8 cellular contexts compared by ENCODE assay signal in the genomic region with DNA sequence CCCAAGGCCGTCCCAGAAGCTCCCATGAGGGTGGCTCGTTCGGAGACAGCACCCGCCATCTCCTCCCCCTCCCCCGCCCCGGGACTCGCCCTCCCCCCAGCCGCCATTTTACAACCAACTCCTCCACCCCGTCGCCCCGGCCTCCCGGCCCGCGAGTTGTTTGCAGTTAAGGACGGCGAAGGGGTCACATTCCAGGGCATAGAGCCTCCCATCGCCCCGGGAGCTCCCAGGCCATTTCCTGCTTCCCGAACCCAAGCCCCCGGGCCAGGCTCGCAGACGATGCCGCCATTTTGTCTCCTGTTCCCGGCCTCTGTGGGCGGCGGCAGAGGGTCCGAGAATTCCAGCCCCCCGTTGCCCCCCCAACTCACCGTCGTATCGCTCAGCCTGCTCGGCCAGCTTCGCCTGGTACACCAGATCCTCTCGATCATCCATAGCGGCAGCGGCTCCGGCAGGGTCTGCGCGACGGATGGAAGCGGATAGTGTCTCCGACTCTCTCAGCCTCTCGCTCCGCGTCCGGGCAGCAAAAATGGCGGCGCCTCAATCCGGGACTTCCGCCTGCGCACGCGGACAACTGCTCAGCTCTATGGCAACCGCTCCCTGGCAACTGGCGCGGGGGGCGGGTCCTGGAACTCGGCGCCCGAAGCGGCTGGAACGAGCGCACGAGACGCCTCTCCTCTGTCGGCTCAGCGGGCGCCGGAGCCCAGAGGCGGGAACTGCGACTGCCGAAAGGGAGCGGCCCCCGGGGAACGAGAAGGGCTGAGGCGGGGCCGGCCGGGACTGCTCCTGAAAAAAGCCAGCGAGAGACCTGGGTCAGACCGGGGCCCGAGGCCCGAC. TPM values are rescaled to one million over a fixed set of nuclear protein-coding genes. Genes with fewer than 3 reads are reported as not detected.
A peak's percentile ranks its signal among the peaks of the same experiment; 100 is the strongest.
DNase-seq lines count a peak whose midpoint lies in the region; FAIRE-seq and TF ChIP-seq lines count a peak whose summit lies in the region.

TSS of gene YWHAE (minus strand) at position 544 of the 834 bp plus-strand sequence. CDS start at position 432, 112 bp downstream.

- H3K9me3 ChIP-seq in neutrophil = no peaks in the 10 kb centered on the region

- intact Hi-C loops in activated naive CD4-positive, alpha-beta T cell treated with anti-CD3 and anti-CD28 coated beads for 36 hours (cut with micrococcal nuclease) = loop anchor here (1.0 to 2.0 kb wide), 5 partner anchors 20 to 116 kb away; partner anchors contain the start of genes CRK and INPP5K

- in situ Hi-C loops in SK-MEL-5 (cut with HindIII; ENCODE audit: low pct_unique_long_range_greater_than_20kb, low sequenced_read_pairs) = no loop called here

- DNase-seq in GDM1 (lab: John Stamatoyannopoulos, UW) (peak; percentile 93), HEK293T (ENCODE audit: extremely low spot score) (peak; percentile 94), MV-4-11 (lab: John Stamatoyannopoulos, UW) (peak; percentile 94), SK-MEL-5 (ENCODE audit: low read depth, low spot score) (peak; percentile 96), frontal cortex (ENCODE audit: low spot score in 2 of 2) (peak; percentile 94 to 96), substantia nigra (lab: John Stamatoyannopoulos, UW) (peak; percentile 71 to 100 (median 94))
- peak; percentile 98 for DNase-seq in activated naive CD4-positive, alpha-beta T cell treated with anti-CD3 and anti-CD28 coated beads for 36 hours

- peak within 1 kb of the TSS; percentile 95 to 98 for H3K4me3 ChIP-seq in neutrophil (ENCODE audit: low read depth in 1 of 2, low read length in 1 of 2)

- TF ChIP-seq CTCF in neutrophil (IDR thresholded peaks at IDR 0.05) = peak; percentile 24

- peaks cover 42% of the 10 kb centered on the region for H3K36me3 Mint-ChIP-seq in activated naive CD4-positive, alpha-beta T cell treated with anti-CD3 and anti-CD28 coated beads for 36 hours (ENCODE audit: low read depth)

- H3K36me3 ChIP-seq in neutrophil = peaks cover 3% of the 10 kb centered on the region

- H3K4me1 Mint-ChIP-seq in activated naive CD4-positive, alpha-beta T cell treated with anti-CD3 and anti-CD28 coated beads for 36 hours (ENCODE audit: low read depth) = peaks cover 32% of the 10 kb centered on the region

- H3K4me1 ChIP-seq in neutrophil (ENCODE audit: control insufficient read depth in 1 of 2, insufficient read depth in 1 of 2, low read depth in 1 of 2, low read length in 1 of 2) = peaks cover 54 to 57% of the 10 kb centered on the region in 2 experiments

- CTCF ChIA-PET in HEK293T (lab: Yijun Ruan, JAX) = interaction anchor here (2.5 kb wide), 1 partner anchor 34 kb away, joined by 6 read pairs; no protein-coding TSS in a partner anchor
- CTCF ChIA-PET in activated naive CD4-positive, alpha-beta T cell treated with anti-CD3 and anti-CD28 coated beads for 36 hours (lab: Charles Lee) = interaction anchor here (2.7 kb wide), 1 partner anchor 34 kb away, joined by 12 read pairs; no protein-coding TSS in a partner anchor

- FAIRE-seq in frontal cortex (lab: Jason Lieb, UNC) = no peak

- peak within 1 kb of the TSS; percentile 99 for H3K4me3 Mint-ChIP-seq in activated naive CD4-positive, alpha-beta T cell treated with anti-CD3 and anti-CD28 coated beads for 36 hours

- H3K27me3 Mint-ChIP-seq in activated naive CD4-positive, alpha-beta T cell treated with anti-CD3 and anti-CD28 coated beads for 36 hours (ENCODE audit: low read depth) = no peaks in the 10 kb centered on the region

- peak within 1 kb of the TSS; percentile 100 for H3K27ac Mint-ChIP-seq in activated naive CD4-positive, alpha-beta T cell treated with anti-CD3 and anti-CD28 coated beads for 36 hours

- H3K27me3 ChIP-seq in neutrophil = no peaks in the 10 kb centered on the region

- H3K27ac ChIP-seq in neutrophil (peak within 1 kb of the TSS; percentile 86), substantia nigra (ENCODE audit: low read depth, low read length, poor library complexity, severe bottlenecking) (peak within 1 kb of the TSS; percentile 97)

- no peaks in the 10 kb centered on the region for H3K9me3 Mint-ChIP-seq in activated naive CD4-positive, alpha-beta T cell treated with anti-CD3 and anti-CD28 coated beads for 36 hours

- POLR2A ChIA-PET in HEK293T (lab: Yijun Ruan, JAX) = interaction anchor here (1.0 to 1.7 kb wide), 9 partner anchors 10 to 88 kb away, joined by 3 to 30 read pairs (median 4); no protein-coding TSS in a partner anchor

TF ChIP-seq in HEK293T, 16 proteins besides CTCF, POLR2A, EP300 and RAD21:
- TF ChIP-seq ARNT (IDR thresholded peaks at IDR 0.05) (0 out of 2 replicates have a peak, but pooled peaks have one; percentile 8), FOXK2 (IDR thresholded peaks at IDR 0.05) (no peak), FOXM1 (IDR thresholded peaks at IDR 0.05; ENCODE audit: borderline replicate concordance) (peak; percentile 86), PKNOX1 (IDR thresholded peaks at IDR 0.05) (no peak), FOXA1 (IDR thresholded peaks at IDR 0.05) (no peak), TARDBP (IDR thresholded peaks at IDR 0.05) (no peak), L3MBTL2 (conservative IDR thresholded peaks at IDR 0.05) (peak; percentile 67), CTBP1 (IDR thresholded peaks at IDR 0.05; ENCODE audit: borderline replicate concordance) (no peak), ZNF384 (IDR thresholded peaks at IDR 0.05) (no peak), ELF4 (IDR thresholded peaks at IDR 0.05) (peak; percentile 91), NFRKB (IDR thresholded peaks at IDR 0.05) (peak; percentile 98), SP1 (IDR thresholded peaks at IDR 0.05) (no peak), BHLHE40 (IDR thresholded peaks at IDR 0.05; ENCODE audit: borderline replicate concordance) (no peak), LEF1 (IDR thresholded peaks at IDR 0.05; ENCODE audit: borderline replicate concordance) (0 out of 2 replicates have a peak, but pooled peaks have one; percentile 53), HDGF (IDR thresholded peaks at IDR 0.05; ENCODE audit: borderline replicate concordance) (0 out of 2 replicates have a peak, but pooled peaks have one; percentile 27), SUZ12 (IDR thresholded peaks at IDR 0.05) (no peak)

RNA-seq across cellular contexts. Expression of gene YWHAE, which starts in this region (rescaled TPM):
- 244 and 257 TPM in 2 replicates for total RNA-seq in SK-MEL-5 (2014; rRNA removed; shearing (Covaris generic))
- 1,128 and 1,216 TPM in 2 replicates for polyA plus RNA-seq in SK-MEL-5 (2015; cell fraction: cytosol; rRNA removed)
- polyA plus RNA-seq in SK-MEL-5 (2015; cell fraction: nucleus; rRNA removed) = 182 and 202 TPM in 2 replicates
- 100 to 1,000 TPM; 528 to 576 TPM for total RNA-seq in activated naive CD4-positive, alpha-beta T cell treated with anti-CD3 and anti-CD28 coated beads for 36 hours
- 597 TPM for total RNA-seq in frontal cortex

Comparison
In these comparisons a context has a peak if more than half of its experiments do, and no peak if none do; other contexts are left out.
1. Peak in every context shown above with its lines: DNase-seq, H3K4me3 ChIP-seq and H3K27ac ChIP-seq.